Comparison of ENCODE assay signal across 21 cellular contexts in the genomic region with DNA sequence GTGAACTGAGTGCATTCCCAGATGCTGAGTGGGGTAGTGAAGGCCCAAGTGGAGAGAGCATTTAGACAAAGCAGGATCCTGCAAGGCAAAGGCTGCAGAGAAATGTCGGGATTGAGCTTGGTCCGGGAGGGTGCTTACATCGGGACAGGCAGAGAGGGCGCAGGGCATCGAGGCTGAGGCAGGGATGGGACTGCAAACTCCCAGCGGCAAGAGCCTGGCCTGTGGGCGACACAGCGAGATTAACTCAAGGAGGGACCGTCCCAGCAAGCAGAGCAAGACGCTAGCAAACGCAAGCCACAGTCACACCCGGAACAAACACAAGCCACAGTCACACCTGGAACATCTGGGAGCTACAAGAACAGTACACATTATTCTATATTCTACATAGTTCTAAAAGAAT.
A peak's percentile ranks its signal among the peaks of the same experiment; 100 is the strongest.
DNase-seq lines count a peak whose midpoint lies in the region; TF ChIP-seq lines count a peak whose summit lies in the region.
"Had no signal": no experiment of that assay in that cellular context is flagged by ENCODE, and none has a peak within 500 bp of the region (broad histone marks: within the 10 kb centered on the region; RNA-seq: fewer than 3 reads in every experiment).

No MANE protein-coding gene starts in this region.

- H3K79me1 ChIP-seq in mesenchymal stem cell (replicated peaks; ENCODE audit: low read length, poor library complexity, severe bottlenecking) (no peaks in the 10 kb centered on the region), neuronal stem cell (ENCODE audit: low read depth, low read length) (no peaks in the 10 kb centered on the region)

- H2AK5ac ChIP-seq in mesenchymal stem cell (ENCODE audit: low read length, severe bottlenecking) (no peak overlapping the region), neuronal stem cell (ENCODE audit: low read depth, low read length) (no peak overlapping the region)

- peak overlapping the region; percentile 12 for H3K27ac ChIP-seq in cardiac muscle cell
- no peak overlapping the region for H3K27ac ChIP-seq in right atrium auricular region
- H3K27ac ChIP-seq in mesenchymal stem cell (ENCODE audit: low read length, poor library complexity, severe bottlenecking): no peak overlapping the region
- H3K27ac ChIP-seq in neuronal stem cell (replicated peaks; ENCODE audit: low read length): no peak overlapping the region
- H3K27ac ChIP-seq: A549 had no signal

- H3K4ac ChIP-seq in mesenchymal stem cell (ENCODE audit: low read depth in 1 of 2, low read length in 2 of 2) (no peak overlapping the region), neuronal stem cell (ENCODE audit: low read length) (no peak overlapping the region)

- H3K4me1 ChIP-seq in cardiac muscle cell (ENCODE audit: low read depth) (peaks cover 7% of the 10 kb centered on the region), right atrium auricular region (no peaks in the 10 kb centered on the region), mesenchymal stem cell (ENCODE audit: control insufficient read depth, insufficient read depth, low read depth, low read length) (no peaks in the 10 kb centered on the region), neuronal stem cell (ENCODE audit: control insufficient read depth in 2 of 2, insufficient read depth in 1 of 2, low read depth in 1 of 2, low read length in 2 of 2) (no peaks in the 10 kb centered on the region)
- H3K4me1 ChIP-seq: A549, HAP-1 had no signal

- H3K4me1 Mint-ChIP-seq in chondrocyte (ENCODE audit: low read depth) (peaks cover 5% of the 10 kb centered on the region), immature natural killer cell (peaks cover 5 to 9% of the 10 kb centered on the region in 2 donors)
- H3K4me1 Mint-ChIP-seq: CD4-positive, alpha-beta memory T cell; GM23338 had no signal

- H3K9me3 ChIP-seq in cardiac muscle cell (ENCODE audit: low read depth) (no peaks in the 10 kb centered on the region), right atrium auricular region (no peaks in the 10 kb centered on the region), mesenchymal stem cell (ENCODE audit: control insufficient read depth, low read length) (peaks cover 3% of the 10 kb centered on the region), neuronal stem cell (replicated peaks in 1 of 2; ENCODE audit: control insufficient read depth in 2 of 2, insufficient read depth in 1 of 2, low read depth in 1 of 2, low read length in 2 of 2) (no peaks in the 10 kb centered on the region)
- H3K9me3 ChIP-seq: A549, HAP-1 had no signal

- H3K27ac Mint-ChIP-seq in chondrocyte (ENCODE audit: unreplicated experiment): peak overlapping the region; percentile 32
- H3K27ac Mint-ChIP-seq in immature natural killer cell: no peak overlapping the region
- H3K27ac Mint-ChIP-seq: CD4-positive, alpha-beta memory T cell; GM23338; HFFc6 had no signal

- H4K8ac ChIP-seq in mesenchymal stem cell (ENCODE audit: low read length) (no peak overlapping the region), neuronal stem cell (ENCODE audit: low read depth, low read length) (no peak overlapping the region)

- peak overlapping the region in 1 of 2 experiments; percentile 5 for H3K23ac ChIP-seq in mesenchymal stem cell (ENCODE audit: low read length in 2 of 2)
- H3K23ac ChIP-seq in neuronal stem cell (ENCODE audit: low read depth, low read length, poor library complexity): no peak overlapping the region

- H2BK120ac ChIP-seq in mesenchymal stem cell (ENCODE audit: low read depth, low read length) (no peak overlapping the region), neuronal stem cell (ENCODE audit: low read depth, low read length) (peak overlapping the region; percentile 45)

- H2BK5ac ChIP-seq in mesenchymal stem cell (ENCODE audit: low read depth, low read length, poor library complexity, severe bottlenecking) (no peak overlapping the region), neuronal stem cell (ENCODE audit: low read length) (no peak overlapping the region)

- TF ChIP-seq CTCF in cardiac muscle cell (IDR thresholded peaks at IDR 0.05; ENCODE audit: low read depth, low read length) (no peak), right atrium auricular region (IDR thresholded peaks at IDR 0.05) (no peak), chondrocyte (IDR thresholded peaks at IDR 0.05) (no peak)

- H3K36me3 ChIP-seq in cardiac muscle cell: peaks cover 30% of the 10 kb centered on the region
- H3K36me3 ChIP-seq in right atrium auricular region: no peaks in the 10 kb centered on the region
- no peaks in the 10 kb centered on the region for H3K36me3 ChIP-seq in mesenchymal stem cell (ENCODE audit: control insufficient read depth in 1 of 2, insufficient read depth in 2 of 2, low read depth in 1 of 2, low read length in 2 of 2)
- peaks cover 0 to 5% of the 10 kb centered on the region in 2 donors for H3K36me3 ChIP-seq in neuronal stem cell (replicated peaks in 1 of 2; ENCODE audit: control insufficient read depth in 2 of 2, insufficient read depth in 2 of 2, low read length in 2 of 2)
- H3K36me3 ChIP-seq: HAP-1 had no signal

- H2BK15ac ChIP-seq in mesenchymal stem cell (ENCODE audit: low read depth, poor library complexity, severe bottlenecking) (no peak overlapping the region), neuronal stem cell (ENCODE audit: low read length) (no peak overlapping the region)

- H4K91ac ChIP-seq in mesenchymal stem cell (ENCODE audit: low read length) (peak overlapping the region; percentile 67), neuronal stem cell (ENCODE audit: low read depth, low read length, poor library complexity) (no peak overlapping the region)

- DNase-seq in cardiac muscle cell (ENCODE audit: low read depth in 1 of 2, low spot score in 1 of 2) (no peak), right atrium auricular region (ENCODE audit: low spot score) (no peak), chondrocyte (ENCODE audit: low spot score) (no peak), mesenchymal stem cell (no peak), neuronal stem cell (ENCODE audit: low spot score) (no peak), immature natural killer cell (no peak), AML-193 (lab: John Stamatoyannopoulos, UW) (no peak)
- DNase-seq in NK-92 treated with Interleukin-12 subunit alpha and Interleukin-12 subunit beta, amount 100 ng/mL, for 24 hours (lab: John Stamatoyannopoulos, UW): no peak
- DNase-seq: 8988T; ACHN; C1 segment of cervical spinal cord; Calu3; CD4-positive, alpha-beta memory T cell; COR-L47; DMS53; DMS79 treated with DMSO at 0.1 percent for 48 hours; GF-D8; HFFc6 had no signal

- no peak overlapping the region for H2BK12ac ChIP-seq in mesenchymal stem cell (ENCODE audit: low read length in 2 of 2)
- H2BK12ac ChIP-seq in neuronal stem cell (ENCODE audit: low read length): no peak overlapping the region

- H3K4me3 ChIP-seq in cardiac muscle cell (no peak overlapping the region), right atrium auricular region (no peak overlapping the region), mesenchymal stem cell (ENCODE audit: insufficient read depth in 1 of 2, low read depth in 1 of 2, low read length in 2 of 2) (no peak overlapping the region), neuronal stem cell (ENCODE audit: low read length in 2 of 2) (no peak overlapping the region)
- H3K4me3 ChIP-seq: A549, GM23338, HAP-1 had no signal

- H2AFZ ChIP-seq in mesenchymal stem cell (ENCODE audit: low read depth, low read length): no peak overlapping the region
- H2AFZ ChIP-seq in neuronal stem cell (ENCODE audit: low read length): no peak overlapping the region
- H2AFZ ChIP-seq: GM23338 had no signal

- H3K18ac ChIP-seq in mesenchymal stem cell (ENCODE audit: low read depth in 1 of 2, low read length in 2 of 2) (no peak overlapping the region), neuronal stem cell (ENCODE audit: low read length) (peak overlapping the region; percentile 31)

- no peaks in the 10 kb centered on the region for H3K27me3 Mint-ChIP-seq in chondrocyte (ENCODE audit: low read depth)
- peaks cover 0 to 9% (median 0%) of the 10 kb centered on the region in 3 donors for H3K27me3 Mint-ChIP-seq in immature natural killer cell (ENCODE audit: low read depth in 3 of 3)
- H3K27me3 Mint-ChIP-seq: CD4-positive, alpha-beta memory T cell had no signal

- WGBS in mesenchymal stem cell: 97% methylated on average over 8 of the region's 12 CpGs
- WGBS in neuronal stem cell (ENCODE audit: extremely low coverage in 2 of 2, insufficient read length in 2 of 2, insufficient replicate concordance in 1 of 2), 2 donors: no CpG with 5 or more reads among the region's 12 CpGs

- H3K9ac ChIP-seq in mesenchymal stem cell (ENCODE audit: low read length): no peak overlapping the region
- no peak overlapping the region for H3K9ac ChIP-seq in neuronal stem cell (ENCODE audit: low read depth, low read length, poor library complexity)

- H3K4me3 Mint-ChIP-seq in chondrocyte (ENCODE audit: unreplicated experiment) (no peak overlapping the region), immature natural killer cell (no peak overlapping the region)
- H3K4me3 Mint-ChIP-seq: CD4-positive, alpha-beta memory T cell; GM23338; HFFc6 had no signal

- H3K9me3 Mint-ChIP-seq in chondrocyte (ENCODE audit: low read depth) (no peaks in the 10 kb centered on the region), immature natural killer cell (no peaks in the 10 kb centered on the region)
- H3K9me3 Mint-ChIP-seq: GM23338, HFFc6 had no signal

- H3K4me2 ChIP-seq in mesenchymal stem cell (ENCODE audit: low read length, poor library complexity, severe bottlenecking): no peak overlapping the region
- H3K4me2 ChIP-seq in neuronal stem cell (ENCODE audit: insufficient read depth, low read length, poor library complexity, severe bottlenecking): no peak overlapping the region
- H3K4me2 ChIP-seq: A549, GM23338 had no signal

- H3K36me3 Mint-ChIP-seq in chondrocyte (ENCODE audit: low read depth) (peaks cover 24% of the 10 kb centered on the region), immature natural killer cell (peaks cover 0 to 4% (median 0%) of the 10 kb centered on the region in 3 donors)
- H3K36me3 Mint-ChIP-seq: CD4-positive, alpha-beta memory T cell had no signal

- H3K27me3 ChIP-seq in cardiac muscle cell (no peaks in the 10 kb centered on the region), right atrium auricular region (no peaks in the 10 kb centered on the region), mesenchymal stem cell (ENCODE audit: control insufficient read depth in 1 of 2, insufficient read depth in 1 of 2, low read length in 2 of 2) (peaks cover 4 to 6% of the 10 kb centered on the region in 2 experiments), neuronal stem cell (ENCODE audit: control insufficient read depth in 3 of 3, insufficient read depth in 3 of 3, low read depth in 1 of 3, low read length in 3 of 3) (peaks cover 0 to under 1% (median 0%) of the 10 kb centered on the region in 3 experiments)

- H3K14ac ChIP-seq in mesenchymal stem cell (ENCODE audit: low read length in 2 of 2) (no peak overlapping the region), neuronal stem cell (ENCODE audit: low read length) (peak overlapping the region; percentile 11)
